Comparison of ENCODE assay signal across 8 cellular contexts in the genomic region with DNA sequence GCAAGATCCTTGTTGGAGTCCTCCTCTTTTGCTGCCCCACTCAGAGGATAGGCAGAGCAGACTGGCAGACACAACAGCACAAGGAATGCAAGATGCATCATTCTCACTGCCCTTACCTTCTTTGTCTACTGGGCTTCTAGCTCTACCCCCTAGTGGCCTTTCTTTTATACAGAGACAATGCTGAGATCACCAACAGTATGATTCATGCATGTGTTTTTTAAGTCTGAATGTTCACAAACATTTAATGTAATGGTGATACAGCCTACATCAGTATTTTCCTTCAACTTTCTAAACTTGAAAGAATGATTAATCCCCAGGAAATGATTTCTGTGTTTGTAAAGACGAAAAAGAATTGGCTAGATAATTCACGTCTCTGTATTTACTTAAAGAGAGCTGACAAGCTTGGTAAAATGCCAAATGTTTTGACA. TPM values are rescaled to one million over a fixed set of nuclear protein-coding genes. Genes with fewer than 3 reads are reported as not detected.
DNase-seq lines count a peak whose midpoint lies in the region; ATAC-seq and TF ChIP-seq lines count a peak whose summit lies in the region.

A gene (minus strand): TSS at position 138 of the 428 bp plus-strand sequence. CDS start 37 bp downstream, at position 101.

- peaks cover 9% of the 10 kb centered on the region for H3K4me1 Mint-ChIP-seq in osteocyte (ENCODE audit: unreplicated experiment)

- peaks cover 4% of the 10 kb centered on the region for H3K9me3 Mint-ChIP-seq in osteocyte (ENCODE audit: unreplicated experiment)

- no peaks in the 10 kb centered on the region for H3K36me3 Mint-ChIP-seq in osteocyte (ENCODE audit: unreplicated experiment)

- TF ChIP-seq CTCF in GM12873 (IDR thresholded peaks at IDR 0.05; ENCODE audit: insufficient read depth, low read depth, low read length, missing control alignments) (peak; percentile 48), osteocyte (IDR thresholded peaks at IDR 0.05) (peak; percentile 57)

- no peak within 1 kb of the TSS for H3K27ac Mint-ChIP-seq in osteocyte (ENCODE audit: unreplicated experiment)

- H3K4me3 Mint-ChIP-seq in osteocyte (ENCODE audit: unreplicated experiment): no peak within 1 kb of the TSS

- H3K27me3 Mint-ChIP-seq in osteocyte (ENCODE audit: unreplicated experiment): peaks cover 2% of the 10 kb centered on the region

- ATAC-seq in GM19397 (IDR thresholded peaks at IDR 0.05; ENCODE audit: unreplicated experiment): no peak
- ATAC-seq in HG02840 (IDR thresholded peaks at IDR 0.05; ENCODE audit: low FRiP score, unreplicated experiment): no peak
- no peak for ATAC-seq in HG03354 (IDR thresholded peaks at IDR 0.05; ENCODE audit: poor library complexity, severe bottlenecking, unreplicated experiment)

- DNase-seq in NCI-H1930 (lab: John Stamatoyannopoulos, UW) (peak; percentile 8 to 39), dedifferentiated amniotic fluid mesenchymal stem cell (ENCODE audit: extremely low spot score) (peak; percentile 28), osteocyte (ENCODE audit: extremely low spot score, unreplicated experiment) (no peak), activated gamma-delta T cell treated with Interleukin-2 at 50 U/mL for 16 hours (no peak)

RNA-seq across cellular contexts. Expression of the gene that starts here (rescaled TPM):
- not detected in 2 replicates for total RNA-seq in osteocyte

Comparison
In these comparisons a context has a peak if more than half of its experiments do, and no peak if none do; other contexts are left out.
1. DNase-seq: peak in NCI-H1930 (2 of 2) and dedifferentiated amniotic fluid mesenchymal stem cell (single experiment); none in osteocyte (single experiment) and activated gamma-delta T cell treated with Interleukin-2 at 50 U/mL for 16 hours (single experiment).